Comparison of ENCODE assay signal across 8 cellular contexts in the genomic region with DNA sequence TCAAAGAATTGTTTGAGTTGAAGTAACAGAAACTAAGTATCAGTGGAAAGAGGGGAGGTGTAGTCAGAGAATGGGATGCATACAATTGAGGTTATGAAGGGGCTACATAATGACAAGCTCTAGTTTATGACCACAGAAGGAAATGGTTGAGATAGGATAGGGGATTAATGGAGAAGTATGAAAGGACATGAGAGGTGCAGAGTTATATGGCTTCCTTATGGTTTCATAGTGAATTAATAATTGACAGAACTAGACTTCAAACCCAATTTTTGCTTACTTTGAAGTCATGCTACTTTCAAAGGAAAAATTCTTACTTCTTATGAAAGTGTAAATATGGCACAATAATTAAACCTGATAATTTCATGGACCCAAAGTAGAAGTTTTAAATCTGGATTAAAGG.
"Had no signal": no experiment of that assay in that cellular context is flagged by ENCODE, and none has a peak within 500 bp of the region (broad histone marks: within the 10 kb centered on the region; RNA-seq: fewer than 3 reads in every experiment).

No MANE protein-coding gene starts in this region.

- DNase-seq: IMR-90, KBM-7, KG1 had no signal

- ATAC-seq: HepG2, K562 had no signal

- H3K4me3 ChIP-seq: K562 had no signal

- FAIRE-seq: HepG2, HTR-8/SVneo, K562 had no signal

- H3K27ac ChIP-seq: HL-60, KMS-11 had no signal
